Comparison of ENCODE assay signal across 4 cellular contexts in the genomic region with DNA sequence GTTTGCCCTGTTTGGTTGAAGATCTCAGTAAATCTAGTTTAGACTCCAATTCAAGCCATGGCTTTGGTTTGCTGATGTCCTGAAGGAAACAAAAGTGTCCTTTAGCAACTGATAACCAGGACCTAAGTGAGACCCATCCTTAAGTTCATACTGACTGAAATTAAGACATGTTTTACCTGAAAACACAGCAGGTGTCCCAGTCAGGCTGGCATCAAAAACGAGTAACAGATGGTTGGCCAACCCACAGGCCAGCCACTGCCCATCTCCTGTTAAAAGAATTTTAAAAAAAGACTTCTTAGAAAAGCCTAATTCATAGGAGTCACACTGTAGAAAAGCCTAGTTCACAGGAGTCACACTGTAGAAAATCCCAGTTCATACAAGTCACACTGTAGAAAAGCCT.
"Had no signal": no experiment of that assay in that cellular context is flagged by ENCODE, and none has a peak within 500 bp of the region (broad histone marks: within the 10 kb centered on the region; RNA-seq: fewer than 3 reads in every experiment).

No MANE protein-coding gene starts in this region.

- H3K4me3 ChIP-seq: GM23338 had no signal

- DNase-seq: H9, HCEC 1CT, KG1 had no signal

- ATAC-seq: GM23338 had no signal
